In the genomic region with DNA sequence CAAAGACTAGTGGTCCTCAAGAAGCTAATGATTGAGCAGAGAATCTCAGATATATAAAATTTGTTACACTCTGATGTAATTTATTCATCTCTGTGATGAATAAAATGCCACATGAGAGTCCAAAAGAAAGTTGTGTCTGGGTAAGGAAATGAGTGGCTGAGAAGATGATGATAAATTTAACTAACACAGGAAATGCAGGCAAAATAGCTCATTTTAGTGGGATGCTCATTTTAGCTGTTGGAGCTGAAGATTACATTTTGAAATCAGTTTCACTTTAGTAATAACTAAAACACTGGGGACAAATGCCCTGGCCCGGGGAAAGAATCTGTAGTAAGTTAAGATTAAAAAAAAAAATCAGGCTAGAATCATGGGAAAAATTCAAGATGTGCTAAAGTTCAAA, we compare ENCODE assay signal across 1 cellular context.
TF ChIP-seq lines count a peak whose summit lies in the region.

No MANE protein-coding gene starts in this region.

TF ChIP-seq in GM23338, 12 proteins besides CTCF, POLR2A, EP300 and RAD21 (continued from another document):
- TF ChIP-seq, protein P1, sequence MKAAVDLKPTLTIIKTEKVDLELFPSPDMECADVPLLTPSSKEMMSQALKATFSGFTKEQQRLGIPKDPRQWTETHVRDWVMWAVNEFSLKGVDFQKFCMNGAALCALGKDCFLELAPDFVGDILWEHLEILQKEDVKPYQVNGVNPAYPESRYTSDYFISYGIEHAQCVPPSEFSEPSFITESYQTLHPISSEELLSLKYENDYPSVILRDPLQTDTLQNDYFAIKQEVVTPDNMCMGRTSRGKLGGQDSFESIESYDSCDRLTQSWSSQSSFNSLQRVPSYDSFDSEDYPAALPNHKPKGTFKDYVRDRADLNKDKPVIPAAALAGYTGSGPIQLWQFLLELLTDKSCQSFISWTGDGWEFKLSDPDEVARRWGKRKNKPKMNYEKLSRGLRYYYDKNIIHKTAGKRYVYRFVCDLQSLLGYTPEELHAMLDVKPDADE (IDR thresholded peaks at IDR 0.05), result no peak
- TF ChIP-seq ZNF331 (CRISPR knock-in tag; IDR thresholded peaks at IDR 0.05; ENCODE audit: low read depth), result no peak
- no peak for TF ChIP-seq POLR2AphosphoS5 (IDR thresholded peaks at IDR 0.05; ENCODE audit: low read depth)
- no peak for TF ChIP-seq EZH2phosphoT487 (IDR thresholded peaks at IDR 0.05; ENCODE audit: unreplicated experiment)
- TF ChIP-seq JUNB (IDR thresholded peaks at IDR 0.05; ENCODE audit: unreplicated experiment), result no peak
- no peak for TF ChIP-seq NANOG (IDR thresholded peaks at IDR 0.05; ENCODE audit: borderline replicate concordance)
- no peak for TF ChIP-seq EZH2 (IDR thresholded peaks at IDR 0.05; ENCODE audit: low read depth, unreplicated experiment)
- TF ChIP-seq ZNF114 (CRISPR knock-in tag; IDR thresholded peaks at IDR 0.05), result no peak
- TF ChIP-seq, protein P2, sequence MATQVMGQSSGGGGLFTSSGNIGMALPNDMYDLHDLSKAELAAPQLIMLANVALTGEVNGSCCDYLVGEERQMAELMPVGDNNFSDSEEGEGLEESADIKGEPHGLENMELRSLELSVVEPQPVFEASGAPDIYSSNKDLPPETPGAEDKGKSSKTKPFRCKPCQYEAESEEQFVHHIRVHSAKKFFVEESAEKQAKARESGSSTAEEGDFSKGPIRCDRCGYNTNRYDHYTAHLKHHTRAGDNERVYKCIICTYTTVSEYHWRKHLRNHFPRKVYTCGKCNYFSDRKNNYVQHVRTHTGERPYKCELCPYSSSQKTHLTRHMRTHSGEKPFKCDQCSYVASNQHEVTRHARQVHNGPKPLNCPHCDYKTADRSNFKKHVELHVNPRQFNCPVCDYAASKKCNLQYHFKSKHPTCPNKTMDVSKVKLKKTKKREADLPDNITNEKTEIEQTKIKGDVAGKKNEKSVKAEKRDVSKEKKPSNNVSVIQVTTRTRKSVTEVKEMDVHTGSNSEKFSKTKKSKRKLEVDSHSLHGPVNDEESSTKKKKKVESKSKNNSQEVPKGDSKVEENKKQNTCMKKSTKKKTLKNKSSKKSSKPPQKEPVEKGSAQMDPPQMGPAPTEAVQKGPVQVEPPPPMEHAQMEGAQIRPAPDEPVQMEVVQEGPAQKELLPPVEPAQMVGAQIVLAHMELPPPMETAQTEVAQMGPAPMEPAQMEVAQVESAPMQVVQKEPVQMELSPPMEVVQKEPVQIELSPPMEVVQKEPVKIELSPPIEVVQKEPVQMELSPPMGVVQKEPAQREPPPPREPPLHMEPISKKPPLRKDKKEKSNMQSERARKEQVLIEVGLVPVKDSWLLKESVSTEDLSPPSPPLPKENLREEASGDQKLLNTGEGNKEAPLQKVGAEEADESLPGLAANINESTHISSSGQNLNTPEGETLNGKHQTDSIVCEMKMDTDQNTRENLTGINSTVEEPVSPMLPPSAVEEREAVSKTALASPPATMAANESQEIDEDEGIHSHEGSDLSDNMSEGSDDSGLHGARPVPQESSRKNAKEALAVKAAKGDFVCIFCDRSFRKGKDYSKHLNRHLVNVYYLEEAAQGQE (IDR thresholded peaks at IDR 0.05; ENCODE audit: unreplicated experiment), result no peak
TF ChIP-seq in GM23338: peak in this region for 0.
